8 cellular contexts compared by ENCODE assay signal in the genomic region with DNA sequence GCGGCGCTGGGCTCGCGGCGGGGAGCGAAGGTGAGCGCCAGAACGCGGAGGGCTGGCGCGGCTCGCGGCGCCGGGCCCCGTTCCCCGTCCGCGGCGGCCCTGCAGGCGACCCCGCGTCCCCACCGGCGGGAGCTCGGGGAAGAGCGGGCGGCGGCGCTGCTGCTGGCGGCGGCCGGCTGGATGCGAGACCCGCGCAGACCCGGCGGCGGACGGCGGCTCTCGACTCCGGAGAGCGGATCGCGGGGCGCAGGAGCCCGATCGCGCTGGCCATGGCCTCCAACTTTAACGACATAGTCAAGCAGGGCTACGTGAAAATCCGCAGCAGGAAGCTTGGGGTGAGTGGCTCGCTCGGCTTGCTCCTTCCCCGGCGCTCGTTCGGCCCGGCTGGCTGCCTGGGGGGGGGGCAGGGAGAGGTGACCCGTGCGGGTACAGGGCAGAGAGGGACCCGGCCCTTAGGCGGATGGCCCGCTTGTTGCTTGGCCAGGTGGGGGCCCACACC. TPM values are rescaled to one million over a fixed set of nuclear protein-coding genes. Genes with fewer than 3 reads are reported as not detected.
DNase-seq lines count a peak whose midpoint lies in the region; TF ChIP-seq lines count a peak whose summit lies in the region.

No MANE protein-coding gene starts in this region.

- H3K4me3 ChIP-seq in adipocyte (ENCODE audit: low read length), result peak overlapping the region; percentile 84
- peak overlapping the region; percentile 74 for H3K4me3 ChIP-seq in iPS-15b (ENCODE audit: low read depth, low read length)
- peak overlapping the region; percentile 56 to 59 (median 58) for H3K4me3 ChIP-seq in stomach

- H3K9ac ChIP-seq in adipocyte (ENCODE audit: low read length) (peak overlapping the region; percentile 65), iPS-15b (ENCODE audit: low read depth, low read length) (no peak overlapping the region)

- H3K27me3 Mint-ChIP-seq in activated T-helper 2 cell treated with anti-CD3 and anti-CD28 coated beads, Interferon-gamma antibody, Interleukin-2, Interleukin-4, amounts not matched to agents 10 μg/mL and 5 μg/mL and 100 μg/mL, durations not matched to agents 14 hours and 24 hours and 36 hours (ENCODE audit: low read depth), result peaks cover 59% of the 10 kb centered on the region

- no peaks in the 10 kb centered on the region for H3K36me3 Mint-ChIP-seq in activated T-helper 2 cell treated with anti-CD3 and anti-CD28 coated beads, Interferon-gamma antibody, Interleukin-2, Interleukin-4, amounts not matched to agents 10 μg/mL and 5 μg/mL and 100 μg/mL, durations not matched to agents 14 hours and 24 hours and 36 hours (ENCODE audit: low read depth)

- H3K4me1 Mint-ChIP-seq in activated T-helper 2 cell treated with anti-CD3 and anti-CD28 coated beads, Interferon-gamma antibody, Interleukin-2, Interleukin-4, amounts not matched to agents 10 μg/mL and 5 μg/mL and 100 μg/mL, durations not matched to agents 14 hours and 24 hours and 36 hours (ENCODE audit: low read depth), result peaks cover 5% of the 10 kb centered on the region

- no peak overlapping the region for H3K4me3 Mint-ChIP-seq in activated T-helper 2 cell treated with anti-CD3 and anti-CD28 coated beads, Interferon-gamma antibody, Interleukin-2, Interleukin-4, amounts not matched to agents 10 μg/mL and 5 μg/mL and 100 μg/mL, durations not matched to agents 14 hours and 24 hours and 36 hours (ENCODE audit: low read depth)

- no peaks in the 10 kb centered on the region for H3K36me3 ChIP-seq in adipocyte (ENCODE audit: control insufficient read depth, insufficient read depth, low read length, severe bottlenecking)
- no peaks in the 10 kb centered on the region for H3K36me3 ChIP-seq in iPS-15b (ENCODE audit: control insufficient read depth, insufficient read depth, low read length)
- no peaks in the 10 kb centered on the region for H3K36me3 ChIP-seq in stomach

- WGBS in stomach, 5 donors, result 1 to 3% (median 1%) methylated on average over 15 to 65 of the region's 65 CpGs; no CpG with 5 or more reads in 1 of the 5 donors

- DNase-seq in activated CD4-positive, alpha-beta T cell treated with anti-CD3 and anti-CD28 coated beads for 48 hours, result peak; percentile 5
- no peak for DNase-seq in activated CD4-positive, alpha-beta T cell treated with anti-CD3 and anti-CD28 coated beads for 1 hour
- DNase-seq in adipocyte (ENCODE audit: low read depth), result no peak
- DNase-seq in stomach, result no peak
- no peak for DNase-seq in SKM-1 treated with dmso at 0.1 percent for 144 hours (lab: John Stamatoyannopoulos, UW; ENCODE audit: unreplicated experiment)
- no peak for DNase-seq in activated T-helper 2 cell treated with anti-CD3 and anti-CD28 coated beads, Interferon-gamma antibody, Interleukin-2, Interleukin-4, amounts not matched to agents 10 μg/mL and 5 μg/mL and 100 μg/mL, durations not matched to agents 14 hours and 24 hours and 36 hours (ENCODE audit: low spot score)
- DNase-seq in NOMO-1 (lab: John Stamatoyannopoulos, UW; ENCODE audit: unreplicated experiment in 2 of 2), result no peak

- TF ChIP-seq CTCF in stomach (IDR thresholded peaks at IDR 0.05), result no peak

- H3K9me3 ChIP-seq in adipocyte (ENCODE audit: control insufficient read depth, low read length) (no peaks in the 10 kb centered on the region), iPS-15b (ENCODE audit: control insufficient read depth, insufficient read depth, low read length) (no peaks in the 10 kb centered on the region), stomach (peaks cover 0 to 4% (median 0%) of the 10 kb centered on the region in 4 donors)

- H3K27ac Mint-ChIP-seq in activated T-helper 2 cell treated with anti-CD3 and anti-CD28 coated beads, Interferon-gamma antibody, Interleukin-2, Interleukin-4, amounts not matched to agents 10 μg/mL and 5 μg/mL and 100 μg/mL, durations not matched to agents 14 hours and 24 hours and 36 hours, result no peak overlapping the region

- H3K9me3 Mint-ChIP-seq in activated T-helper 2 cell treated with anti-CD3 and anti-CD28 coated beads, Interferon-gamma antibody, Interleukin-2, Interleukin-4, amounts not matched to agents 10 μg/mL and 5 μg/mL and 100 μg/mL, durations not matched to agents 14 hours and 24 hours and 36 hours, result no peaks in the 10 kb centered on the region

- H3K27me3 ChIP-seq in adipocyte (replicated peaks; ENCODE audit: control insufficient read depth, insufficient read depth, low read length) (peaks cover 8% of the 10 kb centered on the region), iPS-15b (ENCODE audit: control insufficient read depth, insufficient read depth, low read length) (peaks cover 55% of the 10 kb centered on the region), stomach (peaks cover 0 to 44% (median 26%) of the 10 kb centered on the region in 3 donors)

- H3K27ac ChIP-seq in stomach, result peak overlapping the region in 4 of 5 donors; percentile 27 to 80 (median 60)

- TF ChIP-seq EP300 in stomach (IDR thresholded peaks at IDR 0.05), result no peak

- no peak for TF ChIP-seq POLR2A in stomach (IDR thresholded peaks at IDR 0.05)

- H3K4me1 ChIP-seq in adipocyte (ENCODE audit: control insufficient read depth, insufficient read depth, low read length) (peaks cover 11% of the 10 kb centered on the region), iPS-15b (ENCODE audit: control insufficient read depth, insufficient read depth, low read length) (peaks cover 10% of the 10 kb centered on the region), stomach (peaks cover 0 to 23% (median 14%) of the 10 kb centered on the region in 4 donors)

- intact Hi-C loops in stomach (cut with DNase I; ENCODE audit: low total_unique reads), result no loop called here
- intact Hi-C loops in activated T-helper 2 cell treated with anti-CD3 and anti-CD28 coated beads, Interferon-gamma antibody, Interleukin-2, Interleukin-4, amounts not matched to agents 10 μg/mL and 5 μg/mL and 100 μg/mL, durations not matched to agents 14 hours and 24 hours and 36 hours (cut with micrococcal nuclease), result no loop called here

RNA-seq across cellular contexts. Expression of a gene that starts 0.3 kb away (rescaled TPM):
- 10 to 100 TPM in 1 of 5 donors, 1 to 10 TPM in 3, not detected in 1; 1.2 to 10.1 (median 1.9) TPM for total RNA-seq in stomach
- polyA plus RNA-seq in stomach, result 1 to 10 TPM in 1 of 3 donors, under 1 TPM in 2; 0.18 to 1.7 (median 0.31) TPM
- not detected in 2 replicates for total RNA-seq in activated T-helper 2 cell treated with anti-CD3 and anti-CD28 coated beads, Interferon-gamma antibody, Interleukin-2, Interleukin-4, amounts not matched to agents 10 μg/mL and 5 μg/mL and 100 μg/mL, durations not matched to agents 14 hours and 24 hours and 36 hours
